8 cellular contexts compared by ENCODE assay signal in genomic region chr1:22452401-22452963, GRCh38. TPM values are rescaled to one million over a fixed set of nuclear protein-coding genes. Genes with fewer than 3 reads are reported as not detected.
DNase-seq lines count a peak whose midpoint lies in the region; TF ChIP-seq lines count a peak whose summit lies in the region.

No MANE protein-coding gene starts in this region.

- H3K4me1 ChIP-seq in HEK293 (ENCODE audit: control insufficient read depth, insufficient read depth, low read length), result 0 out of 2 replicates have a peak, but pooled peaks cover 3% of the 10 kb centered on the region

- peak overlapping the region; percentile 65; the same call in 1 of the 2 replicates for H3K27ac ChIP-seq in HEK293 (ENCODE audit: extremely low read depth, low read depth, low read length)

- peak overlapping the region; percentile 94 for H3K27ac Mint-ChIP-seq in activated T-cell treated with anti-CD3 and anti-CD28 coated beads, Interleukin-2, amount 50 U/mL, for 24 hours
- H3K27ac Mint-ChIP-seq in activated naive CD4-positive, alpha-beta T cell treated with anti-CD3 and anti-CD28 coated beads, Interleukin-2, amount 50 U/mL, for 24 hours, result peak overlapping the region; percentile 88
- H3K27ac Mint-ChIP-seq in osteocyte (ENCODE audit: unreplicated experiment), result peak overlapping the region; percentile 98

- peaks cover 44% of the 10 kb centered on the region for H3K4me1 Mint-ChIP-seq in activated T-cell treated with anti-CD3 and anti-CD28 coated beads, Interleukin-2, amount 50 U/mL, for 24 hours (ENCODE audit: low read depth)
- peaks cover 47% of the 10 kb centered on the region for H3K4me1 Mint-ChIP-seq in activated naive CD4-positive, alpha-beta T cell treated with anti-CD3 and anti-CD28 coated beads, Interleukin-2, amount 50 U/mL, for 24 hours
- peaks cover 69% of the 10 kb centered on the region for H3K4me1 Mint-ChIP-seq in osteocyte (ENCODE audit: unreplicated experiment)

- intact Hi-C loops in head of caudate nucleus (cut with DNase I), result no loop called here

- peak overlapping the region; percentile 83 for H3K4me3 Mint-ChIP-seq in activated T-cell treated with anti-CD3 and anti-CD28 coated beads, Interleukin-2, amount 50 U/mL, for 24 hours
- H3K4me3 Mint-ChIP-seq in activated naive CD4-positive, alpha-beta T cell treated with anti-CD3 and anti-CD28 coated beads, Interleukin-2, amount 50 U/mL, for 24 hours, result peak overlapping the region; percentile 94
- H3K4me3 Mint-ChIP-seq in osteocyte (ENCODE audit: unreplicated experiment), result peak overlapping the region; percentile 79

- H3K27me3 Mint-ChIP-seq in activated T-cell treated with anti-CD3 and anti-CD28 coated beads, Interleukin-2, amount 50 U/mL, for 24 hours, result no peaks in the 10 kb centered on the region
- no peaks in the 10 kb centered on the region for H3K27me3 Mint-ChIP-seq in activated naive CD4-positive, alpha-beta T cell treated with anti-CD3 and anti-CD28 coated beads, Interleukin-2, amount 50 U/mL, for 24 hours
- H3K27me3 Mint-ChIP-seq in osteocyte (ENCODE audit: unreplicated experiment), result no peaks in the 10 kb centered on the region

- TF ChIP-seq CTCF in HEK293 (tag by site-specific recombination; IDR thresholded peaks at IDR 0.05) (no peak), NB4 (IDR thresholded peaks at IDR 0.05; ENCODE audit: low read depth, low read length) (no peak), osteocyte (IDR thresholded peaks at IDR 0.05) (peak; percentile 9)

- peaks cover 20% of the 10 kb centered on the region for H3K36me3 Mint-ChIP-seq in activated T-cell treated with anti-CD3 and anti-CD28 coated beads, Interleukin-2, amount 50 U/mL, for 24 hours (ENCODE audit: low read depth)
- H3K36me3 Mint-ChIP-seq in activated naive CD4-positive, alpha-beta T cell treated with anti-CD3 and anti-CD28 coated beads, Interleukin-2, amount 50 U/mL, for 24 hours, result no peaks in the 10 kb centered on the region
- H3K36me3 Mint-ChIP-seq in osteocyte (ENCODE audit: unreplicated experiment), result no peaks in the 10 kb centered on the region

- DNase-seq in activated T-cell treated with anti-CD3 and anti-CD28 coated beads, Interleukin-2, amount 50 U/mL, for 24 hours, result no peak
- DNase-seq in activated T-cell treated with anti-CD3 and anti-CD28 coated beads for 4 hours (no peak), NB4 (ENCODE audit: low read depth) (no peak), head of caudate nucleus (peak in 31 of 42 donors; percentile 24 to 76 (median 49)), osteocyte (ENCODE audit: extremely low spot score, unreplicated experiment) (no peak), epidermal melanocyte (ENCODE audit: insufficient read length, low spot score) (no peak)

- no peaks in the 10 kb centered on the region for H3K9me3 ChIP-seq in HEK293 (ENCODE audit: control insufficient read depth, insufficient read depth, low read depth, low read length)

- H3K36me3 ChIP-seq in HEK293 (ENCODE audit: control insufficient read depth in 2 of 2, insufficient read depth in 1 of 2, low read length in 2 of 2), result no peaks in the 10 kb centered on the region

- peak overlapping the region; percentile 58 for H3K4me3 ChIP-seq in HEK293 (ENCODE audit: low read depth, low read length)
- peak overlapping the region; percentile 89 for H3K4me3 ChIP-seq in NB4 (ENCODE audit: low read depth, low read length)

- no peak for TF ChIP-seq POLR2A in NB4 (IDR thresholded peaks at IDR 0.05; ENCODE audit: extremely low read depth, insufficient read length)

- POLR2A ChIA-PET in HEK293 (lab: Yijun Ruan, JAX), result interaction anchor here (0.5 kb wide), 1 partner anchor 218 kb away, joined by 3 read pairs; no protein-coding TSS in a partner anchor

- CTCF ChIA-PET in HEK293 (lab: Yijun Ruan, JAX), result interaction anchor here (1.1 to 1.4 kb wide), 2 partner anchors 9 to 189 kb away, joined by 5 to 6 read pairs; no protein-coding TSS in a partner anchor

- H3K9me3 Mint-ChIP-seq in activated T-cell treated with anti-CD3 and anti-CD28 coated beads, Interleukin-2, amount 50 U/mL, for 24 hours, result no peaks in the 10 kb centered on the region
- no peaks in the 10 kb centered on the region for H3K9me3 Mint-ChIP-seq in activated naive CD4-positive, alpha-beta T cell treated with anti-CD3 and anti-CD28 coated beads, Interleukin-2, amount 50 U/mL, for 24 hours
- H3K9me3 Mint-ChIP-seq in osteocyte (ENCODE audit: unreplicated experiment), result no peaks in the 10 kb centered on the region

TF ChIP-seq in HEK293, 187 proteins besides CTCF, POLR2A, EP300 and RAD21:
- TF ChIP-seq ZNF518A (tag by site-specific recombination; conservative IDR thresholded peaks at IDR 0.05; ENCODE audit: low read depth), result no peak
- TF ChIP-seq TRIM28 (IDR thresholded peaks at IDR 0.05; ENCODE audit: borderline replicate concordance, low read length), result peak; percentile 58
- 0 out of 2 replicates have a peak, but pooled peaks have one; percentile 2 for TF ChIP-seq ZNF10 (tag by site-specific recombination; IDR thresholded peaks at IDR 0.05)
- no peak for TF ChIP-seq GFI1B (tag by site-specific recombination; IDR thresholded peaks at IDR 0.05)
- peak; percentile 71; the same call in 1 of the 2 replicates for TF ChIP-seq ZNF600 (tag by site-specific recombination; IDR thresholded peaks at IDR 0.05)
- no peak for TF ChIP-seq ZBTB21 (tag by site-specific recombination; IDR thresholded peaks at IDR 0.05)
- peak; percentile 99 for TF ChIP-seq ZSCAN16 (tag by site-specific recombination; IDR thresholded peaks at IDR 0.05)
- TF ChIP-seq ZNF701 (tag by site-specific recombination; IDR thresholded peaks at IDR 0.05), result no peak
- peak; percentile 89 for TF ChIP-seq ZBTB48 (tag by site-specific recombination; IDR thresholded peaks at IDR 0.05)
- no peak for TF ChIP-seq ZNF292 (tag by site-specific recombination; IDR thresholded peaks at IDR 0.05; ENCODE audit: borderline replicate concordance, low read depth)
- TF ChIP-seq ZNF133 (tag by site-specific recombination; IDR thresholded peaks at IDR 0.05), result no peak
- TF ChIP-seq ZNF335 (tag by site-specific recombination; conservative IDR thresholded peaks at IDR 0.05), result 0 out of 2 replicates have a peak, but pooled peaks have one; percentile 3
- no peak for TF ChIP-seq PRDM1 (tag by site-specific recombination; IDR thresholded peaks at IDR 0.05)
- no peak for TF ChIP-seq ZNF266 (tag by site-specific recombination; IDR thresholded peaks at IDR 0.05; ENCODE audit: low read depth)
- TF ChIP-seq ZBTB17 (tag by site-specific recombination; IDR thresholded peaks at IDR 0.05), result peak; percentile 75
- peak; percentile 9; the same call in 1 of the 2 replicates for TF ChIP-seq ZSCAN30 (tag by site-specific recombination; IDR thresholded peaks at IDR 0.05)
- TF ChIP-seq GLIS1 (tag by site-specific recombination; IDR thresholded peaks at IDR 0.05), result no peak
TF ChIP-seq in HEK293: peak in this region for 8.

RNA-seq across cellular contexts. Expression of gene ZBTB40, which starts 0.8 kb away (rescaled TPM):
- total RNA-seq in osteocyte, result 22.5 and 23.6 TPM in 2 replicates

Comparison
In these comparisons a context has a peak if more than half of its experiments do, and no peak if none do; other contexts are left out.
1. DNase-seq: peak in head of caudate nucleus (31 of 42); none in activated T-cell treated with anti-CD3 and anti-CD28 coated beads, Interleukin-2, amount 50 U/mL, for 24 hours (single experiment), activated T-cell treated with anti-CD3 and anti-CD28 coated beads for 4 hours (single experiment), NB4 (single experiment), osteocyte (single experiment) and epidermal melanocyte (single experiment).
2. Peak in every context shown above with its lines, with median percentiles within 50 percentile points of each other: H3K27ac Mint-ChIP-seq and H3K4me3 Mint-ChIP-seq.